ENCODE assay signal across 21 cellular contexts in genomic region chr15:51117270-51117669, GRCh38. TPM values are rescaled to one million over a fixed set of nuclear protein-coding genes. Genes with fewer than 3 reads are reported as not detected.
"Had no signal": no experiment of that assay in that cellular context is flagged by ENCODE, and none has a peak within 500 bp of the region (broad histone marks: within the 10 kb centered on the region; RNA-seq: fewer than 3 reads in every experiment).

No MANE protein-coding gene starts in this region.

- H3K4me3 Mint-ChIP-seq: activated CD8-positive, alpha-beta T cell treated with anti-CD3 and anti-CD28 coated beads for 36 hours; activated naive CD8-positive, alpha-beta T cell treated with anti-CD3 and anti-CD28 coated beads, Interleukin-2, amount 10 ng/mL, durations not matched to agents 7 days and 5 days; activated T-cell treated with anti-CD3 and anti-CD28 coated beads, Interleukin-2, amount 50 U/mL, for 72 hours; endodermal cell; memory B cell; natural killer cell treated with Interleukin-12 subunit alpha and Interleukin-12 subunit beta and Interleukin-15 and Interleukin-18, amount 100 ng/mL, for 72 hours; stimulated activated naive B cell treated with anti-CD40 and anti-IgM and Interleukin-4, amounts not matched to agents 10 μg/mL and 1 μg/mL and 100 μg/mL, for 72 hours had no signal

- H3K36me3 Mint-ChIP-seq: activated naive CD8-positive, alpha-beta T cell treated with anti-CD3 and anti-CD28 coated beads, Interleukin-2, amount 10 ng/mL, durations not matched to agents 7 days and 5 days; memory B cell; natural killer cell treated with Interleukin-12 subunit alpha and Interleukin-12 subunit beta and Interleukin-15 and Interleukin-18, amount 100 ng/mL, for 72 hours; stimulated activated naive B cell treated with anti-CD40 and anti-IgM and Interleukin-4, amounts not matched to agents 10 μg/mL and 1 μg/mL and 100 μg/mL, for 72 hours had no signal

- H3K27me3 ChIP-seq: esophagus muscularis mucosa, foreskin keratinocyte, right lobe of liver, transverse colon had no signal

- H3K27ac ChIP-seq: esophagus muscularis mucosa, foreskin keratinocyte, left lung, prostate gland, right lobe of liver, spleen, transverse colon had no signal

- DNase-seq: activated CD8-positive, alpha-beta memory T cell treated with anti-CD3 and anti-CD28 coated beads, Interleukin-2, amount 50 U/mL, for 4 hours; activated CD8-positive, alpha-beta T cell treated with anti-CD3 and anti-CD28 coated beads for 36 hours; activated naive CD8-positive, alpha-beta T cell treated with anti-CD3 and anti-CD28 coated beads, Interleukin-2, amount 10 ng/mL, durations not matched to agents 7 days and 5 days; activated T-cell treated with anti-CD3 and anti-CD28 coated beads, Interleukin-2, amount 50 U/mL, for 72 hours; aorta; endodermal cell; head of caudate nucleus; left lung; nucleus accumbens; right lobe of liver; spleen; stimulated activated CD4-positive, alpha-beta T cell treated with anti-CD3 and anti-CD28 coated beads, Interleukin-1b, Interleukin-23, amount 100 ng/mL, for 48 hours; stimulated activated naive B cell treated with anti-CD40 and anti-IgM and Interleukin-4, amounts not matched to agents 10 μg/mL and 1 μg/mL and 100 μg/mL, for 72 hours; substantia nigra; T-helper 9 cell; transverse colon had no signal

- H3K9me3 ChIP-seq: esophagus muscularis mucosa, left lung, prostate gland, right lobe of liver, transverse colon had no signal

- H3K4me1 Mint-ChIP-seq: endodermal cell; memory B cell; stimulated activated naive B cell treated with anti-CD40 and anti-IgM and Interleukin-4, amounts not matched to agents 10 μg/mL and 1 μg/mL and 100 μg/mL, for 72 hours had no signal

- H3K36me3 ChIP-seq: esophagus muscularis mucosa, left lung, prostate gland, right lobe of liver, spleen, transverse colon had no signal

- H3K27ac Mint-ChIP-seq: activated CD8-positive, alpha-beta T cell treated with anti-CD3 and anti-CD28 coated beads for 36 hours; activated naive CD8-positive, alpha-beta T cell treated with anti-CD3 and anti-CD28 coated beads, Interleukin-2, amount 10 ng/mL, durations not matched to agents 7 days and 5 days; activated T-cell treated with anti-CD3 and anti-CD28 coated beads, Interleukin-2, amount 50 U/mL, for 72 hours; endodermal cell; memory B cell; natural killer cell treated with Interleukin-12 subunit alpha and Interleukin-12 subunit beta and Interleukin-15 and Interleukin-18, amount 100 ng/mL, for 72 hours; stimulated activated naive B cell treated with anti-CD40 and anti-IgM and Interleukin-4, amounts not matched to agents 10 μg/mL and 1 μg/mL and 100 μg/mL, for 72 hours had no signal

- H3K4me1 ChIP-seq: left lung, prostate gland, right lobe of liver, spleen, transverse colon had no signal

- ATAC-seq: activated CD8-positive, alpha-beta T cell treated with anti-CD3 and anti-CD28 coated beads for 36 hours; activated T-cell treated with anti-CD3 and anti-CD28 coated beads, Interleukin-2, amount 50 U/mL, for 72 hours; foreskin keratinocyte; left lung; natural killer cell treated with Interleukin-12 subunit alpha and Interleukin-12 subunit beta and Interleukin-15 and Interleukin-18, amount 100 ng/mL, for 72 hours; right lobe of liver; stimulated activated naive B cell treated with anti-CD40 and anti-IgM and Interleukin-4, amounts not matched to agents 10 μg/mL and 1 μg/mL and 100 μg/mL, for 72 hours had no signal

- H3K4me3 ChIP-seq: esophagus muscularis mucosa, left lung, prostate gland, right lobe of liver, spleen, transverse colon had no signal

- H3K9me3 Mint-ChIP-seq: activated naive CD8-positive, alpha-beta T cell treated with anti-CD3 and anti-CD28 coated beads, Interleukin-2, amount 10 ng/mL, durations not matched to agents 7 days and 5 days had no signal

RNA-seq across cellular contexts. Expression of gene TNFAIP8L3, which starts 22.6 kb away (rescaled TPM):
- total RNA-seq: natural killer cell treated with Interleukin-12 subunit alpha and Interleukin-12 subunit beta and Interleukin-15 and Interleukin-18, amount 100 ng/mL, for 72 hours had no signal
